Comparison of ENCODE assay signal across 14 cellular contexts in the genomic region with DNA sequence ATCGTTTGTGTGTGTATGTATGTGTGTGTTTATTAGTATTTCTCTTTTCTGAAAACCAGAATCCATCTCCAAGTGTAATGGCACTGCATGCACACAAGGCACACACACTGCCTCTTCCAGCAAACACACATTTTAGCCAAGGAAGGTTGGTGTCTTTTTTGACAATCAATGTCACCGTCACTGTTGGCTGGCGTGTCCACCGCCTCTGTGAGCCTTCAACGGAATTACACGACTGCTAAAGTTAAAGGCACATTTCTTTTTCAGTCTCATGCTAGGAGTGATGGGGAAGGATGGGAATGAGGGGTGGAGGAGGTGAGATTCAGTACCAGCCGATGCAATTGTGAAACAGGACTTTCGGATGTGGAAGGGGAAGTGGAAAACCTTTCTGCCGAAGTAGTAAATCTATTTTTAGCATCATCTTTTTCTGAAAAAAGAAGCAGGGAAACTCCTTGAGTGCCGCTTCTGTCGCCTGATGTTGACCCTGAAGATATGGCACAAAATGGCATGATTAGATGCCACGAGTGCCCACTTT. TPM values are rescaled to one million over a fixed set of nuclear protein-coding genes. Genes with fewer than 3 reads are reported as not detected.
DNase-seq lines count a peak whose midpoint lies in the region; ATAC-seq and TF ChIP-seq lines count a peak whose summit lies in the region.
"Had no signal": no experiment of that assay in that cellular context is flagged by ENCODE, and none has a peak within 500 bp of the region (broad histone marks: within the 10 kb centered on the region; RNA-seq: fewer than 3 reads in every experiment).

No MANE protein-coding gene starts in this region.

- no peaks in the 10 kb centered on the region for H3K4me1 ChIP-seq in osteoblast (ENCODE audit: insufficient read depth, low read length)
- H3K4me1 ChIP-seq: Caco-2 had no signal

- peaks cover 21% of the 10 kb centered on the region for H3K4me1 Mint-ChIP-seq in activated CD8-positive, alpha-beta T cell treated with anti-CD3 and anti-CD28 coated beads for 36 hours (ENCODE audit: low read depth)
- peaks cover 14% of the 10 kb centered on the region for H3K4me1 Mint-ChIP-seq in activated CD8-positive, alpha-beta T cell treated with anti-CD3 and anti-CD28 coated beads, Interleukin-2, amount 10 ng/mL, durations not matched to agents 7 days and 5 days (ENCODE audit: low read depth)
- peaks cover 12 to 23% of the 10 kb centered on the region in 2 donors for H3K4me1 Mint-ChIP-seq in stimulated activated naive B cell treated with anti-CD40 and anti-IgM and Interleukin-4, amounts not matched to agents 10 μg/mL and 1 μg/mL and 100 μg/mL, for 72 hours

- DNase-seq in activated CD8-positive, alpha-beta T cell treated with anti-CD3 and anti-CD28 coated beads for 36 hours, result no peak
- no peak for DNase-seq in activated CD8-positive, alpha-beta T cell treated with anti-CD3 and anti-CD28 coated beads, Interleukin-2, amount 10 ng/mL, durations not matched to agents 7 days and 5 days
- DNase-seq in NCI-H345 (lab: John Stamatoyannopoulos, UW) (peak; percentile 62), coronary artery (ENCODE audit: low spot score) (no peak), NCI-H1048 (lab: John Stamatoyannopoulos, UW) (no peak), osteoblast (ENCODE audit: insufficient read length, low spot score, missing footprints) (no peak)
- DNase-seq in stimulated activated naive B cell treated with anti-CD40 and anti-IgM and Interleukin-4, amounts not matched to agents 10 μg/mL and 1 μg/mL and 100 μg/mL, for 72 hours, result no peak
- DNase-seq: activated CD4-positive, CD25-positive, alpha-beta regulatory T cell treated with anti-CD3 and anti-CD28 coated beads, Interleukin-2, amount 50 U/mL, for 72 hours; Caco-2; kidney; ovary; stimulated activated CD4-positive, alpha-beta T cell treated with anti-CD3 and anti-CD28 coated beads, Interleukin-4, amount 100 ng/mL, for 24 hours; tibial artery had no signal

- no peaks in the 10 kb centered on the region for H3K79me2 ChIP-seq in osteoblast (ENCODE audit: insufficient read depth, low read length)

- no peak for ATAC-seq in activated CD8-positive, alpha-beta T cell treated with anti-CD3 and anti-CD28 coated beads for 36 hours
- ATAC-seq in activated CD8-positive, alpha-beta T cell treated with anti-CD3 and anti-CD28 coated beads, Interleukin-2, amount 10 ng/mL, durations not matched to agents 7 days and 5 days, result no peak
- peak; percentile 51 to 58 for ATAC-seq in stimulated activated naive B cell treated with anti-CD40 and anti-IgM and Interleukin-4, amounts not matched to agents 10 μg/mL and 1 μg/mL and 100 μg/mL, for 72 hours (replicated peaks)
- ATAC-seq in HG02588 (IDR thresholded peaks at IDR 0.05; ENCODE audit: unreplicated experiment), result no peak

- peak overlapping the region; percentile 42 for H3K4me3 Mint-ChIP-seq in activated CD8-positive, alpha-beta T cell treated with anti-CD3 and anti-CD28 coated beads for 36 hours
- no peak overlapping the region for H3K4me3 Mint-ChIP-seq in activated CD8-positive, alpha-beta T cell treated with anti-CD3 and anti-CD28 coated beads, Interleukin-2, amount 10 ng/mL, durations not matched to agents 7 days and 5 days
- peak overlapping the region; percentile 72 to 75 for H3K4me3 Mint-ChIP-seq in stimulated activated naive B cell treated with anti-CD40 and anti-IgM and Interleukin-4, amounts not matched to agents 10 μg/mL and 1 μg/mL and 100 μg/mL, for 72 hours

- H3K27me3 Mint-ChIP-seq in activated CD8-positive, alpha-beta T cell treated with anti-CD3 and anti-CD28 coated beads for 36 hours, result peaks cover 47% of the 10 kb centered on the region
- peaks cover 41% of the 10 kb centered on the region for H3K27me3 Mint-ChIP-seq in activated CD8-positive, alpha-beta T cell treated with anti-CD3 and anti-CD28 coated beads, Interleukin-2, amount 10 ng/mL, durations not matched to agents 7 days and 5 days (ENCODE audit: low read depth)
- H3K27me3 Mint-ChIP-seq in stimulated activated naive B cell treated with anti-CD40 and anti-IgM and Interleukin-4, amounts not matched to agents 10 μg/mL and 1 μg/mL and 100 μg/mL, for 72 hours, result peaks cover 36 to 64% of the 10 kb centered on the region in 2 donors

- H3K27ac Mint-ChIP-seq in activated CD8-positive, alpha-beta T cell treated with anti-CD3 and anti-CD28 coated beads for 36 hours, result no peak overlapping the region
- no peak overlapping the region for H3K27ac Mint-ChIP-seq in activated CD8-positive, alpha-beta T cell treated with anti-CD3 and anti-CD28 coated beads, Interleukin-2, amount 10 ng/mL, durations not matched to agents 7 days and 5 days
- peak overlapping the region; percentile 60 for H3K27ac Mint-ChIP-seq in stimulated activated naive B cell treated with anti-CD40 and anti-IgM and Interleukin-4, amounts not matched to agents 10 μg/mL and 1 μg/mL and 100 μg/mL, for 72 hours

- H3K9me3 ChIP-seq in osteoblast (ENCODE audit: low read depth, low read length), result no peaks in the 10 kb centered on the region
- H3K9me3 ChIP-seq: Caco-2, ovary, tibial artery had no signal

- POLR2A ChIA-PET in activated CD8-positive, alpha-beta T cell treated with anti-CD3 and anti-CD28 coated beads for 36 hours (lab: Charles Lee), result no interaction called here
- POLR2A ChIA-PET in activated CD8-positive, alpha-beta T cell treated with anti-CD3 and anti-CD28 coated beads, Interleukin-2, amount 10 ng/mL, durations not matched to agents 7 days and 5 days (lab: Charles Lee), result no interaction called here

- H3K36me3 Mint-ChIP-seq in activated CD8-positive, alpha-beta T cell treated with anti-CD3 and anti-CD28 coated beads for 36 hours (ENCODE audit: low read depth), result no peaks in the 10 kb centered on the region
- no peaks in the 10 kb centered on the region for H3K36me3 Mint-ChIP-seq in activated CD8-positive, alpha-beta T cell treated with anti-CD3 and anti-CD28 coated beads, Interleukin-2, amount 10 ng/mL, durations not matched to agents 7 days and 5 days (ENCODE audit: low read depth)
- no peaks in the 10 kb centered on the region for H3K36me3 Mint-ChIP-seq in stimulated activated naive B cell treated with anti-CD40 and anti-IgM and Interleukin-4, amounts not matched to agents 10 μg/mL and 1 μg/mL and 100 μg/mL, for 72 hours

- no peaks in the 10 kb centered on the region for H3K36me3 ChIP-seq in osteoblast (ENCODE audit: insufficient read depth, low read length)
- H3K36me3 ChIP-seq: ovary, tibial artery had no signal

- no peak overlapping the region for H3K4me2 ChIP-seq in osteoblast (ENCODE audit: insufficient read depth, low read length)

- H3K4me3 ChIP-seq in coronary artery (peak overlapping the region; percentile 38), osteoblast (ENCODE audit: insufficient read depth, low read length) (no peak overlapping the region)
- H3K4me3 ChIP-seq: ovary had no signal

- H2AFZ ChIP-seq in osteoblast (ENCODE audit: low read length), result no peak overlapping the region

- no peaks in the 10 kb centered on the region for H3K27me3 ChIP-seq in osteoblast (ENCODE audit: insufficient read depth, low read length)
- H3K27me3 ChIP-seq: ovary had no signal

- TF ChIP-seq CTCF in activated CD8-positive, alpha-beta T cell treated with anti-CD3 and anti-CD28 coated beads for 36 hours (IDR thresholded peaks at IDR 0.05), result no peak
- TF ChIP-seq CTCF in coronary artery (IDR thresholded peaks at IDR 0.05) (no peak), osteoblast (IDR thresholded peaks at IDR 0.05; ENCODE audit: extremely low read depth, low read depth, low read length) (no peak)

- CTCF ChIA-PET in activated CD8-positive, alpha-beta T cell treated with anti-CD3 and anti-CD28 coated beads for 36 hours (lab: Charles Lee), result no interaction called here
- CTCF ChIA-PET in activated CD8-positive, alpha-beta T cell treated with anti-CD3 and anti-CD28 coated beads, Interleukin-2, amount 10 ng/mL, durations not matched to agents 7 days and 5 days (lab: Charles Lee), result no interaction called here

- no peaks in the 10 kb centered on the region for H4K20me1 ChIP-seq in osteoblast (ENCODE audit: insufficient read depth, low read length)

- H3K27ac ChIP-seq in coronary artery (no peak overlapping the region), osteoblast (ENCODE audit: low read depth, low read length) (no peak overlapping the region)
- H3K27ac ChIP-seq: ovary, tibial artery had no signal

- H3K9me3 Mint-ChIP-seq in activated CD8-positive, alpha-beta T cell treated with anti-CD3 and anti-CD28 coated beads for 36 hours, result no peaks in the 10 kb centered on the region
- no peaks in the 10 kb centered on the region for H3K9me3 Mint-ChIP-seq in activated CD8-positive, alpha-beta T cell treated with anti-CD3 and anti-CD28 coated beads, Interleukin-2, amount 10 ng/mL, durations not matched to agents 7 days and 5 days (ENCODE audit: insufficient read depth)
- H3K9me3 Mint-ChIP-seq in stimulated activated naive B cell treated with anti-CD40 and anti-IgM and Interleukin-4, amounts not matched to agents 10 μg/mL and 1 μg/mL and 100 μg/mL, for 72 hours, result no peaks in the 10 kb centered on the region

- intact Hi-C loops in activated CD8-positive, alpha-beta T cell treated with anti-CD3 and anti-CD28 coated beads for 36 hours (cut with micrococcal nuclease), result no loop called here

RNA-seq across cellular contexts. Expression of a gene that starts 1.4 kb away (rescaled TPM):
- not detected for total RNA-seq in activated CD8-positive, alpha-beta T cell treated with anti-CD3 and anti-CD28 coated beads for 36 hours
- not detected for total RNA-seq in activated CD8-positive, alpha-beta T cell treated with anti-CD3 and anti-CD28 coated beads, Interleukin-2, amount 10 ng/mL, durations not matched to agents 7 days and 5 days
- not detected in 2 replicates for total RNA-seq in osteoblast
- total RNA-seq: Caco-2, kidney, ovary had no signal

Comparison
In these comparisons a context has a peak if more than half of its experiments do, and no peak if none do; other contexts are left out.
1. ATAC-seq: peak in stimulated activated naive B cell treated with anti-CD40 and anti-IgM and Interleukin-4, amounts not matched to agents 10 μg/mL and 1 μg/mL and 100 μg/mL, for 72 hours (2 of 2); none in activated CD8-positive, alpha-beta T cell treated with anti-CD3 and anti-CD28 coated beads for 36 hours (single experiment), activated CD8-positive, alpha-beta T cell treated with anti-CD3 and anti-CD28 coated beads, Interleukin-2, amount 10 ng/mL, durations not matched to agents 7 days and 5 days (single experiment) and HG02588 (single experiment).